8 cellular contexts compared by ENCODE assay signal in the genomic region with DNA sequence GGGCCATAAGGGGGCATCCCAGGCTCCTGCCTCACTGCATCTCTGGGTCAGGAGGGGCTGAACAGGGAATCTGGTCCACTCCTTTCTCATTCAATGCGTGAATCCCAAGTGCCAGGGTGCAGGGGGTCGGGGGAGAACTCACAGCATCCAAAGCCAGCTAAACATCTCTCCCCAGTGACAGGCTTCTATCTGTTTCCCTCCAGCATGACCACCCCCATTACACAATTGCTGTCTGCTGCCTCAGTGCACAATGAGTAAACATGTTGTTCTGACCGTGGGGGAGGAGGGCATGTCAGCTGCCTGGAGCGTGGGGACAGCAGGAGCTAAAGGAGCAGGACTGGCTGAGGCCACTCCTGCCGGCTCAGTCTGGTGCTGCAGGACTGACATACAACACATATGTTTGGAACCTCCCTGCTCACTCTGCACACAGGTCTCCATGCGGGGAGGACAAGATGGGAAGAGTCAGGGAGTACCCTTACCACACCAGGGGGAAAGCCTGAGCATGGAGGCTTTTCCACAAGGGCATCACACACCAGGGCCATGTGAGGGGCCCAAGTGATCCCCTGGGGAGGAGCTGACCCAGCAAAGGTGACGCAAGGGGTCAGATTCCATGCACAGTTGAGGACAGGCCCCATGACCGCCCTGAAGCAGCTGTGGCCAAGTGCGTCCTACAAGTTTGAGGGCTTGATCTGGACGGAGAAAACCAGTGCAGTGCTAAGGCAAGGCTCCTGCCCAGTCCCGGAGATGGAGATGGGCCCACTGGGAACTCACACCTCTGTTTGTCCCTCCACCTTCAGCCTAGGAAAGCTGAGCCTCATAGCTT. TPM values are rescaled to one million over a fixed set of nuclear protein-coding genes. Genes with fewer than 3 reads are reported as not detected.
DNase-seq lines count a peak whose midpoint lies in the region; ATAC-seq, FAIRE-seq and TF ChIP-seq lines count a peak whose summit lies in the region.

No MANE protein-coding gene starts in this region.

- H3K4me2 ChIP-seq in HepG2 (ENCODE audit: low read depth, low read length) = peak overlapping the region; percentile 95

- POLR2A ChIA-PET in HepG2 (lab: Yijun Ruan, JAX) = interaction anchor here (0.6 to 8.3 kb wide), 18 partner anchors 9 to 449 kb away, joined by 3 to 83 read pairs (median 4); a partner anchor contains a TSS

- TF ChIP-seq EP300 in HepG2 (IDR thresholded peaks at IDR 0.05; ENCODE audit: low read depth in 2 of 2, low read length in 2 of 2) (no peak; a peak in 1 of 4 replicates), HepG2 (CRISPR knock-in tag; IDR thresholded peaks at IDR 0.05; ENCODE audit: borderline replicate concordance) (peak; percentile 8; the same call in 1 of the 2 replicates)

- H2AFZ ChIP-seq in HepG2 (ENCODE audit: low read length) = no peak overlapping the region

- TF ChIP-seq CTCF in breast epithelium (IDR thresholded peaks at IDR 0.05) (peak; percentile 44 to 68 (median 50)), HepG2 (CRISPR knock-in tag; IDR thresholded peaks at IDR 0.05) (0 out of 2 replicates have a peak, but pooled peaks have one; percentile 35)

- peaks cover 18% of the 10 kb centered on the region for H3K79me2 ChIP-seq in HepG2 (ENCODE audit: insufficient read depth, low read length)

- DNase-seq in NCI-H2171 treated with DMSO at 0.1 percent for 48 hours (lab: John Stamatoyannopoulos, UW) (peak; percentile 23), NCI-H2171 (lab: John Stamatoyannopoulos, UW) (no peak), breast epithelium (ENCODE audit: low spot score in 2 of 2) (peak in 1 of 2 donors; percentile 75), HepG2 (ENCODE audit: low spot score) (peak; percentile 82), NCI-H774 (lab: John Stamatoyannopoulos, UW) (no peak)
- DNase-seq in central memory CD4-positive, alpha-beta T cell = no peak

- 2% methylated on average over 6 of the region's 11 CpGs for WGBS in HepG2 (ENCODE audit: low lambda C conversion rate)

- H3K9ac ChIP-seq in HepG2 (ENCODE audit: insufficient read depth, low read depth, low read length) = peak overlapping the region; percentile 77

- TF ChIP-seq RAD21 in HepG2 (CRISPR knock-in tag; IDR thresholded peaks at IDR 0.05) = no peak

- TF ChIP-seq POLR2A in breast epithelium (IDR thresholded peaks at IDR 0.05) = peak; percentile 11
- no peak; a peak in 2 of 4 replicates for TF ChIP-seq POLR2A in HepG2 (IDR thresholded peaks at IDR 0.05; ENCODE audit: insufficient read depth in 1 of 2, low read depth in 2 of 2, low read length in 2 of 2)

- BruUV-seq in HepG2 (replicated peaks; lab: Mats Ljungman, UMichigan) = no TSS peak

- no peaks in the 10 kb centered on the region for H3K36me3 ChIP-seq in breast epithelium
- H3K36me3 ChIP-seq in HepG2 (replicated peaks in 1 of 2; ENCODE audit: control insufficient read depth in 1 of 2, insufficient read depth in 2 of 2, low read length in 2 of 2) = 0 out of 5 replicates have a peak, but pooled peaks cover 0 to 7% of the 10 kb centered on the region in 2 experiments

- no peaks in the 10 kb centered on the region for H4K20me1 ChIP-seq in HepG2 (ENCODE audit: insufficient read depth, low read length)

- no peaks in the 10 kb centered on the region for H3K9me3 ChIP-seq in breast epithelium
- no peaks in the 10 kb centered on the region for H3K9me3 ChIP-seq in HepG2 (ENCODE audit: low read length)

- H3K4me3 ChIP-seq in breast epithelium = peak overlapping the region; percentile 68 to 80 (median 78)
- peak overlapping the region; percentile 59 to 80 (median 74) for H3K4me3 ChIP-seq in HepG2 (replicated peaks in 1 of 3; ENCODE audit: insufficient read depth in 1 of 3, low read depth in 2 of 3, low read length in 3 of 3)

- in situ Hi-C loops in HepG2 (cut with HindIII; ENCODE audit: extremely low pct_ligation_motif_present, low pct_unique_long_range_greater_than_20kb) = no loop called here

- ATAC-seq in HepG2 (peak; percentile 45), GM21423 (IDR thresholded peaks at IDR 0.05; ENCODE audit: unreplicated experiment) (no peak)

- FAIRE-seq in HepG2 (lab: Jason Lieb, UNC) = peak; percentile 82

- peaks cover 17 to 39% of the 10 kb centered on the region in 2 donors for H3K4me1 ChIP-seq in breast epithelium
- peaks cover 59% of the 10 kb centered on the region for H3K4me1 ChIP-seq in HepG2 (ENCODE audit: insufficient read depth, low read length)

- CTCF ChIA-PET in HepG2 (lab: Yijun Ruan, JAX; ENCODE audit: low intra/inter-chr PET ratio, low total read pairs) = no interaction called here

- intact Hi-C loops in breast epithelium (cut with DNase I; ENCODE audit: low total_unique reads) = no loop called here
- intact Hi-C loops in HepG2 (cut with micrococcal nuclease; ENCODE audit: unreplicated experiment) = no loop called here

- H3K27ac ChIP-seq in breast epithelium (peak overlapping the region; percentile 97 to 99), HepG2 (ENCODE audit: extremely low read length, insufficient read depth, low read length) (peak overlapping the region; percentile 89), temporal lobe (ENCODE audit: low read depth, low read length) (peak overlapping the region; percentile 100)

- H3K27me3 ChIP-seq in breast epithelium (no peaks in the 10 kb centered on the region), HepG2 (ENCODE audit: control insufficient read depth in 1 of 2, insufficient read depth in 2 of 2, low read length in 2 of 2) (no peaks in the 10 kb centered on the region; a peak in 1 of 5 replicates)

RNA-seq across cellular contexts. Expression of a gene that starts 1.4 kb away (rescaled TPM):
- total RNA-seq in breast epithelium (100 to 1,000 TPM in 2 of 3 donors, 10 to 100 TPM in 1; 65.4 to 228 (median 156) TPM), HepG2 (2016; rRNA removed; fragmentation: Illumina TruSeq; extraction: Trizol) (3.2 and 8.9 TPM in 2 replicates), temporal lobe (13.5 TPM)
- 3.1 and 5.0 TPM in 2 replicates for total RNA-seq in HepG2 (2016; cell fraction: cytosol; rRNA removed; fragmentation: Illumina TruSeq; extraction: Trizol; ENCODE audit: low read depth)
- total RNA-seq in HepG2 (2016; cell fraction: insoluble cytoplasmic fraction; rRNA removed; fragmentation: Illumina TruSeq; extraction: Trizol) = 2.8 and 9.5 TPM in 2 replicates
- total RNA-seq in HepG2 (2016; cell fraction: membrane; rRNA removed; fragmentation: Illumina TruSeq; extraction: Trizol) = 3.1 and 3.8 TPM in 2 replicates
- total RNA-seq in HepG2 (2016; cell fraction: nucleus; rRNA removed; fragmentation: Illumina TruSeq; extraction: Trizol) = 13.3 and 14.8 TPM in 2 replicates
- 18.0 and 20.4 TPM in 2 replicates for polyA plus RNA-seq in HepG2 (2011; rRNA removed)
- 3.9 and 6.8 TPM in 2 replicates for polyA plus RNA-seq in HepG2 (2011; cell fraction: cytosol; rRNA removed)
- polyA plus RNA-seq in HepG2 (2011; cell fraction: nucleus; rRNA removed) = 181 and 258 TPM in 2 replicates
- polyA plus RNA-seq in HepG2 (2012) = 13.0 and 15.3 TPM in 2 replicates
- polyA plus RNA-seq in HepG2 (2016; cell fraction: cytosol; fragmentation: Illumina TruSeq; extraction: Trizol; ENCODE audit: low read depth) = 0.96 and 1.4 TPM in 2 replicates
- 5.7 and 8.2 TPM in 2 replicates for polyA plus RNA-seq in HepG2 (2016; cell fraction: insoluble cytoplasmic fraction; fragmentation: Illumina TruSeq; extraction: Trizol; ENCODE audit: low read depth)
- polyA plus RNA-seq in HepG2 (2016; cell fraction: membrane; fragmentation: Illumina TruSeq; extraction: Trizol; ENCODE audit: low read depth) = 2.0 and 4.2 TPM in 2 replicates
- polyA plus RNA-seq in HepG2 (2016; cell fraction: nucleus; fragmentation: Illumina TruSeq; extraction: Trizol; ENCODE audit: insufficient read depth, low read depth) = 34.1 and 49.0 TPM in 2 replicates
- polyA minus RNA-seq in HepG2 (2011; rRNA and poly(A)+ RNA removed; ENCODE audit: low replicate concordance) = 34.0 and 38.3 TPM in 2 replicates
- polyA minus RNA-seq in HepG2 (2011; cell fraction: cytosol; rRNA and poly(A)+ RNA removed) = 9.9 and 10.3 TPM in 2 replicates
- 63.8 and 80.3 TPM in 2 replicates for polyA minus RNA-seq in HepG2 (2011; cell fraction: nucleus; rRNA and poly(A)+ RNA removed)

RNA-seq across cellular contexts. Expression of a gene that starts 27.9 kb away (rescaled TPM):
- 10 to 100 TPM; 31.8 to 45.8 (median 36.3) TPM for total RNA-seq in breast epithelium
- 9.0 and 9.2 TPM in 2 replicates for total RNA-seq in HepG2 (2016; rRNA removed; fragmentation: Illumina TruSeq; extraction: Trizol)
- total RNA-seq in HepG2 (2016; cell fraction: cytosol; rRNA removed; fragmentation: Illumina TruSeq; extraction: Trizol; ENCODE audit: low read depth) = 0.79 and 1.3 TPM in 2 replicates
- 7.9 and 8.6 TPM in 2 replicates for total RNA-seq in HepG2 (2016; cell fraction: insoluble cytoplasmic fraction; rRNA removed; fragmentation: Illumina TruSeq; extraction: Trizol)
- total RNA-seq in HepG2 (2016; cell fraction: membrane; rRNA removed; fragmentation: Illumina TruSeq; extraction: Trizol) = 2.8 and 3.1 TPM in 2 replicates
- total RNA-seq in HepG2 (2016; cell fraction: nucleus; rRNA removed; fragmentation: Illumina TruSeq; extraction: Trizol) = 5.1 and 5.3 TPM in 2 replicates
- polyA plus RNA-seq in HepG2 (2011; rRNA removed) = 9.2 and 10.7 TPM in 2 replicates
- 11.7 and 12.2 TPM in 2 replicates for polyA plus RNA-seq in HepG2 (2011; cell fraction: cytosol; rRNA removed)
- polyA plus RNA-seq in HepG2 (2011; cell fraction: nucleus; rRNA removed) = 12.1 and 12.6 TPM in 2 replicates
- polyA plus RNA-seq in HepG2 (2012) = 6.0 and 9.7 TPM in 2 replicates
- 0.86 and 1.1 TPM in 2 replicates for polyA plus RNA-seq in HepG2 (2016; cell fraction: cytosol; fragmentation: Illumina TruSeq; extraction: Trizol; ENCODE audit: low read depth)
- polyA plus RNA-seq in HepG2 (2016; cell fraction: insoluble cytoplasmic fraction; fragmentation: Illumina TruSeq; extraction: Trizol; ENCODE audit: low read depth) = 11.6 and 12.5 TPM in 2 replicates
- polyA plus RNA-seq in HepG2 (2016; cell fraction: membrane; fragmentation: Illumina TruSeq; extraction: Trizol; ENCODE audit: low read depth) = 2.0 and 3.3 TPM in 2 replicates
- polyA plus RNA-seq in HepG2 (2016; cell fraction: nucleus; fragmentation: Illumina TruSeq; extraction: Trizol; ENCODE audit: insufficient read depth, low read depth) = 7.6 and 8.3 TPM in 2 replicates
- 27.5 and 69.5 TPM in 2 replicates for polyA minus RNA-seq in HepG2 (2011; rRNA and poly(A)+ RNA removed; ENCODE audit: low replicate concordance)
- polyA minus RNA-seq in HepG2 (2011; cell fraction: cytosol; rRNA and poly(A)+ RNA removed) = 8.3 and 10.6 TPM in 2 replicates
- polyA minus RNA-seq in HepG2 (2011; cell fraction: nucleus; rRNA and poly(A)+ RNA removed) = 9.5 and 12.8 TPM in 2 replicates
- 22.9 TPM for total RNA-seq in temporal lobe

RNA-seq across cellular contexts. Expression of a gene that starts 45.0 kb away (rescaled TPM):
- total RNA-seq in breast epithelium (100 to 1,000 TPM; 600 to 759 (median 614) TPM), HepG2 (2016; rRNA removed; fragmentation: Illumina TruSeq; extraction: Trizol) (548 and 779 TPM in 2 replicates), temporal lobe (611 TPM)
- total RNA-seq in HepG2 (2016; cell fraction: cytosol; rRNA removed; fragmentation: Illumina TruSeq; extraction: Trizol; ENCODE audit: low read depth) = 127 and 150 TPM in 2 replicates
- total RNA-seq in HepG2 (2016; cell fraction: insoluble cytoplasmic fraction; rRNA removed; fragmentation: Illumina TruSeq; extraction: Trizol) = 568 and 746 TPM in 2 replicates
- total RNA-seq in HepG2 (2016; cell fraction: membrane; rRNA removed; fragmentation: Illumina TruSeq; extraction: Trizol) = 454 and 551 TPM in 2 replicates
- 263 and 291 TPM in 2 replicates for total RNA-seq in HepG2 (2016; cell fraction: nucleus; rRNA removed; fragmentation: Illumina TruSeq; extraction: Trizol)
- 327 and 416 TPM in 2 replicates for polyA plus RNA-seq in HepG2 (2011; rRNA removed)
- 501 and 516 TPM in 2 replicates for polyA plus RNA-seq in HepG2 (2011; cell fraction: cytosol; rRNA removed)
- polyA plus RNA-seq in HepG2 (2011; cell fraction: nucleus; rRNA removed) = 203 and 222 TPM in 2 replicates
- 450 and 479 TPM in 2 replicates for polyA plus RNA-seq in HepG2 (2012)
- polyA plus RNA-seq in HepG2 (2016; cell fraction: cytosol; fragmentation: Illumina TruSeq; extraction: Trizol; ENCODE audit: low read depth) = 74.7 and 91.4 TPM in 2 replicates
- polyA plus RNA-seq in HepG2 (2016; cell fraction: insoluble cytoplasmic fraction; fragmentation: Illumina TruSeq; extraction: Trizol; ENCODE audit: low read depth) = 445 and 458 TPM in 2 replicates
- 254 and 316 TPM in 2 replicates for polyA plus RNA-seq in HepG2 (2016; cell fraction: membrane; fragmentation: Illumina TruSeq; extraction: Trizol; ENCODE audit: low read depth)
- 258 and 266 TPM in 2 replicates for polyA plus RNA-seq in HepG2 (2016; cell fraction: nucleus; fragmentation: Illumina TruSeq; extraction: Trizol; ENCODE audit: insufficient read depth, low read depth)
- 738 and 1,247 TPM in 2 replicates for polyA minus RNA-seq in HepG2 (2011; rRNA and poly(A)+ RNA removed; ENCODE audit: low replicate concordance)
- polyA minus RNA-seq in HepG2 (2011; cell fraction: cytosol; rRNA and poly(A)+ RNA removed) = 496 and 595 TPM in 2 replicates
- 250 and 365 TPM in 2 replicates for polyA minus RNA-seq in HepG2 (2011; cell fraction: nucleus; rRNA and poly(A)+ RNA removed)

RNA-seq across cellular contexts. Expression of a gene that starts 46.2 kb away (rescaled TPM):
- 100 to 1,000 TPM; 169 to 708 (median 284) TPM for total RNA-seq in breast epithelium
- total RNA-seq in HepG2 (2016; rRNA removed; fragmentation: Illumina TruSeq; extraction: Trizol) = 2.1 and 3.9 TPM in 2 replicates
- 5.3 and 5.9 TPM in 2 replicates for total RNA-seq in HepG2 (2016; cell fraction: cytosol; rRNA removed; fragmentation: Illumina TruSeq; extraction: Trizol; ENCODE audit: low read depth)
- 2.5 and 4.7 TPM in 2 replicates for total RNA-seq in HepG2 (2016; cell fraction: insoluble cytoplasmic fraction; rRNA removed; fragmentation: Illumina TruSeq; extraction: Trizol)
- 3.3 and 3.5 TPM in 2 replicates for total RNA-seq in HepG2 (2016; cell fraction: membrane; rRNA removed; fragmentation: Illumina TruSeq; extraction: Trizol)
- total RNA-seq in HepG2 (2016; cell fraction: nucleus; rRNA removed; fragmentation: Illumina TruSeq; extraction: Trizol) = 1.9 and 3.2 TPM in 2 replicates
- polyA plus RNA-seq in HepG2 (2011; rRNA removed) = 22.6 and 25.2 TPM in 2 replicates
- polyA plus RNA-seq in HepG2 (2011; cell fraction: cytosol; rRNA removed) = 19.0 and 41.0 TPM in 2 replicates
- polyA plus RNA-seq in HepG2 (2011; cell fraction: nucleus; rRNA removed) = 8.4 and 9.6 TPM in 2 replicates
- polyA plus RNA-seq in HepG2 (2012) = 3.4 and 4.6 TPM in 2 replicates
- polyA plus RNA-seq in HepG2 (2016; cell fraction: cytosol; fragmentation: Illumina TruSeq; extraction: Trizol; ENCODE audit: low read depth) = 4.2 and 5.7 TPM in 2 replicates
- polyA plus RNA-seq in HepG2 (2016; cell fraction: insoluble cytoplasmic fraction; fragmentation: Illumina TruSeq; extraction: Trizol; ENCODE audit: low read depth) = 2.0 and 2.4 TPM in 2 replicates
- 3.2 and 3.8 TPM in 2 replicates for polyA plus RNA-seq in HepG2 (2016; cell fraction: membrane; fragmentation: Illumina TruSeq; extraction: Trizol; ENCODE audit: low read depth)
- 5.4 and 7.5 TPM in 2 replicates for polyA plus RNA-seq in HepG2 (2016; cell fraction: nucleus; fragmentation: Illumina TruSeq; extraction: Trizol; ENCODE audit: insufficient read depth, low read depth)
- polyA minus RNA-seq in HepG2 (2011; rRNA and poly(A)+ RNA removed; ENCODE audit: low replicate concordance) = 9.0 and 27.1 TPM in 2 replicates
- 8.7 and 9.5 TPM in 2 replicates for polyA minus RNA-seq in HepG2 (2011; cell fraction: cytosol; rRNA and poly(A)+ RNA removed)
- polyA minus RNA-seq in HepG2 (2011; cell fraction: nucleus; rRNA and poly(A)+ RNA removed) = 0.77 and 1.6 TPM in 2 replicates
- total RNA-seq in temporal lobe = 6.4 TPM

RNA-seq across cellular contexts. Expression of a gene that starts 52.0 kb away (rescaled TPM):
- total RNA-seq in breast epithelium = under 1 TPM in 2 of 3 donors, not detected in 1; 0.16 to 0.33 TPM
- total RNA-seq in HepG2 (2016; rRNA removed; fragmentation: Illumina TruSeq; extraction: Trizol) = 6.1 and 14.9 TPM in 2 replicates
- 1.3 and 1.6 TPM in 2 replicates for total RNA-seq in HepG2 (2016; cell fraction: cytosol; rRNA removed; fragmentation: Illumina TruSeq; extraction: Trizol; ENCODE audit: low read depth)
- 5.1 and 14.3 TPM in 2 replicates for total RNA-seq in HepG2 (2016; cell fraction: insoluble cytoplasmic fraction; rRNA removed; fragmentation: Illumina TruSeq; extraction: Trizol)
- total RNA-seq in HepG2 (2016; cell fraction: membrane; rRNA removed; fragmentation: Illumina TruSeq; extraction: Trizol) = 3.9 and 5.2 TPM in 2 replicates
- 20.7 and 23.6 TPM in 2 replicates for total RNA-seq in HepG2 (2016; cell fraction: nucleus; rRNA removed; fragmentation: Illumina TruSeq; extraction: Trizol)
- 108 and 131 TPM in 2 replicates for polyA plus RNA-seq in HepG2 (2011; rRNA removed)
- polyA plus RNA-seq in HepG2 (2011; cell fraction: cytosol; rRNA removed) = 102 and 125 TPM in 2 replicates
- 476 and 502 TPM in 2 replicates for polyA plus RNA-seq in HepG2 (2011; cell fraction: nucleus; rRNA removed)
- 40.7 and 74.1 TPM in 2 replicates for polyA plus RNA-seq in HepG2 (2012)
- polyA plus RNA-seq in HepG2 (2016; cell fraction: cytosol; fragmentation: Illumina TruSeq; extraction: Trizol; ENCODE audit: low read depth) = 2.1 and 3.1 TPM in 2 replicates
- 8.4 and 8.5 TPM in 2 replicates for polyA plus RNA-seq in HepG2 (2016; cell fraction: insoluble cytoplasmic fraction; fragmentation: Illumina TruSeq; extraction: Trizol; ENCODE audit: low read depth)
- polyA plus RNA-seq in HepG2 (2016; cell fraction: membrane; fragmentation: Illumina TruSeq; extraction: Trizol; ENCODE audit: low read depth) = 3.3 and 4.5 TPM in 2 replicates
- 40.5 and 42.0 TPM in 2 replicates for polyA plus RNA-seq in HepG2 (2016; cell fraction: nucleus; fragmentation: Illumina TruSeq; extraction: Trizol; ENCODE audit: insufficient read depth, low read depth)
- 0.16 and 255 TPM in 2 replicates for polyA minus RNA-seq in HepG2 (2011; rRNA and poly(A)+ RNA removed; ENCODE audit: low replicate concordance)
- 39.8 and 42.8 TPM in 2 replicates for polyA minus RNA-seq in HepG2 (2011; cell fraction: cytosol; rRNA and poly(A)+ RNA removed)
- polyA minus RNA-seq in HepG2 (2011; cell fraction: nucleus; rRNA and poly(A)+ RNA removed) = 79.3 and 125 TPM in 2 replicates
- total RNA-seq in temporal lobe = not detected

Comparison
In these comparisons a context has a peak if more than half of its experiments do, and no peak if none do; other contexts are left out.
1. DNase-seq: peak in NCI-H2171 treated with DMSO at 0.1 percent for 48 hours (single experiment) and HepG2 (single experiment); none in NCI-H2171 (single experiment), NCI-H774 (single experiment) and central memory CD4-positive, alpha-beta T cell (single experiment).
2. Peak in every context shown above with its lines, with median percentiles within 50 percentile points of each other: H3K27ac ChIP-seq.